Comparison of ENCODE assay signal across 14 cellular contexts in the genomic region with DNA sequence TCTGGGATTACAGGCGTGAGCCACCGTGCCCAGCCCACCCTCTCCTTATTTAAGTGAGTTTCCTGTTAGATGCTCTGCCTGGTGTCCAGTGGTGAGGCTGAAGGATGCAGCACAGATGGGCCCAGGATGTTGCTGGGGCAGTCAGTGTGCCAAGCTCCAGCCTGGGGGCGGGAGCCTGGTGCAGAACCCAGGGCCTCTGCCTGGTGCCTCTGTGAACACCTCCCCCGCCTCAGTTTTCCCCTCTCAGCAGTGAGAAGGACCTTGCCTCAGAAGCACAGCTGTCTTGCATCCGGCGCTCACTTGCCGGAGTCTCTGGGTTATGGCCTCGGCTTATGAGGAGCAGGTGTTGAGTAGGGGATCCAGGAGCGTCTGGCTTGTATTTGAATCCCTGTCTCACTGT.
DNase-seq lines count a peak whose midpoint lies in the region; ATAC-seq and TF ChIP-seq lines count a peak whose summit lies in the region.
"Had no signal": no experiment of that assay in that cellular context is flagged by ENCODE, and none has a peak within 500 bp of the region (broad histone marks: within the 10 kb centered on the region; RNA-seq: fewer than 3 reads in every experiment).

No MANE protein-coding gene starts in this region.

- CTCF ChIA-PET in activated CD8-positive, alpha-beta memory T cell treated with anti-CD3 and anti-CD28 coated beads, Interleukin-2, amount 10 ng/mL, durations not matched to agents 7 days and 5 days (lab: Charles Lee) = interaction anchor here (0.5 to 6.2 kb wide), 10 partner anchors 8 to 265 kb away, joined by 3 to 85 read pairs (median 8); no protein-coding TSS in a partner anchor
- CTCF ChIA-PET in activated CD4-positive, alpha-beta memory T cell treated with anti-CD3 and anti-CD28 coated beads, Interleukin-2, amount 10 ng/mL, durations not matched to agents 7 days and 5 days (lab: Charles Lee) = interaction anchor here (0.9 to 2.3 kb wide), 14 partner anchors 8 to 131 kb away, joined by 3 to 12 read pairs (median 4); no protein-coding TSS in a partner anchor

- peaks cover 23 to 65% of the 10 kb centered on the region in 2 donors for H3K4me1 ChIP-seq in thoracic aorta (ENCODE audit: control insufficient read depth in 1 of 2, low read depth in 2 of 2)

- peaks cover 62% of the 10 kb centered on the region for H3K4me1 Mint-ChIP-seq in activated CD8-positive, alpha-beta memory T cell treated with anti-CD3 and anti-CD28 coated beads, Interleukin-2, amount 10 ng/mL, durations not matched to agents 7 days and 5 days
- H3K4me1 Mint-ChIP-seq in activated CD4-positive, alpha-beta memory T cell treated with anti-CD3 and anti-CD28 coated beads, Interleukin-2, amount 10 ng/mL, durations not matched to agents 7 days and 5 days = peaks cover 70% of the 10 kb centered on the region
- H3K4me1 Mint-ChIP-seq in immature natural killer cell = peaks cover 85 to 87% of the 10 kb centered on the region in 2 donors
- peaks cover 16% of the 10 kb centered on the region for H3K4me1 Mint-ChIP-seq in osteocyte (ENCODE audit: unreplicated experiment)

- no peaks in the 10 kb centered on the region for H3K9me3 ChIP-seq in thoracic aorta
- H3K9me3 ChIP-seq: right atrium auricular region had no signal

- H3K36me3 Mint-ChIP-seq in activated CD8-positive, alpha-beta memory T cell treated with anti-CD3 and anti-CD28 coated beads, Interleukin-2, amount 10 ng/mL, durations not matched to agents 7 days and 5 days = peaks cover 2% of the 10 kb centered on the region
- H3K36me3 Mint-ChIP-seq in activated CD4-positive, alpha-beta memory T cell treated with anti-CD3 and anti-CD28 coated beads, Interleukin-2, amount 10 ng/mL, durations not matched to agents 7 days and 5 days (ENCODE audit: low read depth) = peaks cover 11% of the 10 kb centered on the region
- H3K36me3 Mint-ChIP-seq in immature natural killer cell (no peaks in the 10 kb centered on the region), osteocyte (ENCODE audit: unreplicated experiment) (no peaks in the 10 kb centered on the region)

- no peaks in the 10 kb centered on the region for H3K27me3 ChIP-seq in thoracic aorta (replicated peaks; ENCODE audit: insufficient read depth)
- H3K27me3 ChIP-seq: right atrium auricular region had no signal

- peak; percentile 32 for ATAC-seq in activated CD8-positive, alpha-beta memory T cell treated with anti-CD3 and anti-CD28 coated beads, Interleukin-2, amount 10 ng/mL, durations not matched to agents 7 days and 5 days
- no peak for ATAC-seq in thoracic aorta (ENCODE audit: insufficient number of reproducible peaks, low FRiP score, low read depth)

- H3K36me3 ChIP-seq in thoracic aorta = no peaks in the 10 kb centered on the region
- H3K36me3 ChIP-seq: right atrium auricular region had no signal

- no peaks in the 10 kb centered on the region for H3K9me3 Mint-ChIP-seq in activated CD8-positive, alpha-beta memory T cell treated with anti-CD3 and anti-CD28 coated beads, Interleukin-2, amount 10 ng/mL, durations not matched to agents 7 days and 5 days (ENCODE audit: low read depth)
- no peaks in the 10 kb centered on the region for H3K9me3 Mint-ChIP-seq in activated CD4-positive, alpha-beta memory T cell treated with anti-CD3 and anti-CD28 coated beads, Interleukin-2, amount 10 ng/mL, durations not matched to agents 7 days and 5 days
- H3K9me3 Mint-ChIP-seq in immature natural killer cell = no peaks in the 10 kb centered on the region
- no peaks in the 10 kb centered on the region for H3K9me3 Mint-ChIP-seq in osteocyte (ENCODE audit: unreplicated experiment)

- H3K4me3 ChIP-seq in thoracic aorta = peak overlapping the region; percentile 4
- H3K4me3 ChIP-seq: right atrium auricular region had no signal

- no peaks in the 10 kb centered on the region for H3K27me3 Mint-ChIP-seq in activated CD8-positive, alpha-beta memory T cell treated with anti-CD3 and anti-CD28 coated beads, Interleukin-2, amount 10 ng/mL, durations not matched to agents 7 days and 5 days
- H3K27me3 Mint-ChIP-seq in activated CD4-positive, alpha-beta memory T cell treated with anti-CD3 and anti-CD28 coated beads, Interleukin-2, amount 10 ng/mL, durations not matched to agents 7 days and 5 days = no peaks in the 10 kb centered on the region
- peaks cover 10 to 27% (median 16%) of the 10 kb centered on the region in 3 donors for H3K27me3 Mint-ChIP-seq in immature natural killer cell (ENCODE audit: low read depth in 3 of 3)
- peaks cover 10% of the 10 kb centered on the region for H3K27me3 Mint-ChIP-seq in osteocyte (ENCODE audit: unreplicated experiment)

- TF ChIP-seq CTCF in thoracic aorta (IDR thresholded peaks at IDR 0.05) = no peak
- no peak for TF ChIP-seq CTCF in osteocyte (IDR thresholded peaks at IDR 0.05)

- POLR2A ChIA-PET in activated CD4-positive, alpha-beta memory T cell treated with anti-CD3 and anti-CD28 coated beads, Interleukin-2, amount 10 ng/mL, durations not matched to agents 7 days and 5 days (lab: Charles Lee) = interaction anchor here (0.5 to 2.6 kb wide), 14 partner anchors 8 to 1605 kb away, joined by 3 to 23 read pairs (median 5); no protein-coding TSS in a partner anchor

- DNase-seq in activated CD8-positive, alpha-beta memory T cell treated with anti-CD3 and anti-CD28 coated beads, Interleukin-2, amount 10 ng/mL, durations not matched to agents 7 days and 5 days = peak; percentile 65
- no peak for DNase-seq in activated CD8-positive, alpha-beta memory T cell treated with anti-CD3 and anti-CD28 coated beads, Interleukin-2, amount 50 U/mL, for 4 hours
- DNase-seq in activated CD4-positive, alpha-beta memory T cell treated with anti-CD3 and anti-CD28 coated beads, Interleukin-2, amount 10 ng/mL, durations not matched to agents 7 days and 5 days = peak; percentile 59
- DNase-seq in immature natural killer cell (no peak), thoracic aorta (ENCODE audit: low spot score) (no peak), osteocyte (ENCODE audit: extremely low spot score, unreplicated experiment) (no peak), DMS53 (lab: John Stamatoyannopoulos, UW) (no peak), NK-92 (lab: John Stamatoyannopoulos, UW; ENCODE audit: unreplicated experiment) (no peak)
- DNase-seq: ACHN, DMS79 treated with DMSO at 0.1 percent for 48 hours, foreskin melanocyte, kidney, NCI-H1092 treated with DMSO at 0.1 percent for 48 hours had no signal

- H3K27ac Mint-ChIP-seq in activated CD8-positive, alpha-beta memory T cell treated with anti-CD3 and anti-CD28 coated beads, Interleukin-2, amount 10 ng/mL, durations not matched to agents 7 days and 5 days = peak overlapping the region; percentile 88
- peak overlapping the region; percentile 99 for H3K27ac Mint-ChIP-seq in activated CD4-positive, alpha-beta memory T cell treated with anti-CD3 and anti-CD28 coated beads, Interleukin-2, amount 10 ng/mL, durations not matched to agents 7 days and 5 days
- H3K27ac Mint-ChIP-seq in immature natural killer cell (peak overlapping the region; percentile 90 to 98 (median 96)), osteocyte (ENCODE audit: unreplicated experiment) (no peak overlapping the region)

- H3K4me3 Mint-ChIP-seq in activated CD8-positive, alpha-beta memory T cell treated with anti-CD3 and anti-CD28 coated beads, Interleukin-2, amount 10 ng/mL, durations not matched to agents 7 days and 5 days = peak overlapping the region; percentile 81
- H3K4me3 Mint-ChIP-seq in activated CD4-positive, alpha-beta memory T cell treated with anti-CD3 and anti-CD28 coated beads, Interleukin-2, amount 10 ng/mL, durations not matched to agents 7 days and 5 days = peak overlapping the region; percentile 79
- peak overlapping the region; percentile 85 to 91 (median 89) for H3K4me3 Mint-ChIP-seq in immature natural killer cell
- no peak overlapping the region for H3K4me3 Mint-ChIP-seq in osteocyte (ENCODE audit: unreplicated experiment)

- H3K27ac ChIP-seq in thoracic aorta = peak overlapping the region; percentile 95 to 97

Comparison
In these comparisons a context has a peak if more than half of its experiments do, and no peak if none do; other contexts are left out.
1. DNase-seq: peak in activated CD8-positive, alpha-beta memory T cell treated with anti-CD3 and anti-CD28 coated beads, Interleukin-2, amount 10 ng/mL, durations not matched to agents 7 days and 5 days (single experiment) and activated CD4-positive, alpha-beta memory T cell treated with anti-CD3 and anti-CD28 coated beads, Interleukin-2, amount 10 ng/mL, durations not matched to agents 7 days and 5 days (single experiment); none in activated CD8-positive, alpha-beta memory T cell treated with anti-CD3 and anti-CD28 coated beads, Interleukin-2, amount 50 U/mL, for 4 hours (single experiment), immature natural killer cell (0 of 3), thoracic aorta (single experiment), osteocyte (single experiment), DMS53 (single experiment) and NK-92 (single experiment).